1 cellular context compared by ENCODE assay signal in the genomic region with DNA sequence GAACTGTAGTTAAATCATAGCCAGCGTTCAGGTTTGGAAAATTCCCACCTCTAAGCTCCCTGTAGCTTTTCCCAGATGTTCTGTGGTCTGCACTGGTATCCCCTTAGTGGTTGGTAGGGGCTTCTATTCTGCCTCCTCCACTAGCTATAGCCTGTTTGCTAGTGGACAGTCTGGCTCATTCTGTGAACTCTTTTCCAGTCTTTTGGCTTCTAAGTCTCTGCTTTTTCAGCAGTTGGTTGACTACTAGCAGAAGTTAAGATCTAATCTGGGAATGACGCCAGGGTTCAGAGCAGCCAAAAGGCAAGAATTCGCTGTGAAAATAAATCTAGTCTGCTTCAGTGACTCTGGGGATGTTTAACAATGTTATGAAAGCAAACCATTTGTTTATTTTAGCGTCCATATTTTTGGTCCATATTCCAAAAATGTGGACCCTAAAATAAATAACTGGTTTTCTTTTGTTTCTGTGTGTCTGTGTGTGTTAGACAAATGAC.
TF ChIP-seq lines count a peak whose summit lies in the region.

No MANE protein-coding gene starts in this region.

TF ChIP-seq in HepG2, 621 proteins besides CTCF, POLR2A, EP300 and RAD21 (continued from another document and continues in another):
- TF ChIP-seq MZF1 (CRISPR knock-in tag; IDR thresholded peaks at IDR 0.05; ENCODE audit: borderline replicate concordance) (no peak), ZNF605 (CRISPR knock-in tag; IDR thresholded peaks at IDR 0.05) (peak; percentile 27; the same call in 1 of the 2 replicates), YEATS4 (CRISPR knock-in tag; IDR thresholded peaks at IDR 0.05; ENCODE audit: borderline replicate concordance) (0 out of 2 replicates have a peak, but pooled peaks have one; percentile 18), CREM (IDR thresholded peaks at IDR 0.05) (peak; percentile 86), CREM (CRISPR knock-in tag; IDR thresholded peaks at IDR 0.05) (no peak), ZNF878 (CRISPR knock-in tag; IDR thresholded peaks at IDR 0.05) (peak; percentile 27; the same call in 1 of the 2 replicates), AHR (CRISPR knock-in tag; IDR thresholded peaks at IDR 0.05) (no peak), HOXA9 (CRISPR knock-in tag; IDR thresholded peaks at IDR 0.05; ENCODE audit: borderline replicate concordance) (no peak), KLF16 (CRISPR knock-in tag; IDR thresholded peaks at IDR 0.05) (no peak), HNF4G (IDR thresholded peaks at IDR 0.05; ENCODE audit: borderline replicate concordance, low read depth, low read length) (peak; percentile 44; the same call in 1 of the 2 replicates), HNF4G (CRISPR knock-in tag; IDR thresholded peaks at IDR 0.05; ENCODE audit: borderline replicate concordance, low read depth) (no peak), RCOR2 (CRISPR knock-in tag; IDR thresholded peaks at IDR 0.05) (0 out of 2 replicates have a peak, but pooled peaks have one; percentile 32), PRMT3 (CRISPR knock-in tag; IDR thresholded peaks at IDR 0.05; ENCODE audit: borderline replicate concordance, low read depth) (no peak), IRF2 (CRISPR knock-in tag; IDR thresholded peaks at IDR 0.05) (0 out of 2 replicates have a peak, but pooled peaks have one; percentile 40), ZFY (CRISPR knock-in tag; IDR thresholded peaks at IDR 0.05) (no peak), ZNF335 (CRISPR knock-in tag; IDR thresholded peaks at IDR 0.05) (no peak), ZNF772 (CRISPR knock-in tag; IDR thresholded peaks at IDR 0.05) (peak; percentile 34; the same call in 1 of the 2 replicates), MAFF (IDR thresholded peaks at IDR 0.05; ENCODE audit: low read depth, low read length) (no peak), MED13 (CRISPR knock-in tag; IDR thresholded peaks at IDR 0.05) (peak; percentile 84; the same call in 1 of the 2 replicates), ETV5 (CRISPR knock-in tag; IDR thresholded peaks at IDR 0.05; ENCODE audit: borderline replicate concordance) (peak; percentile 22; the same call in 1 of the 2 replicates), HMGA1 (CRISPR knock-in tag; conservative IDR thresholded peaks at IDR 0.05) (no peak), ZNF644 (CRISPR knock-in tag; IDR thresholded peaks at IDR 0.05; ENCODE audit: low read depth) (0 out of 2 replicates have a peak, but pooled peaks have one; percentile 10), SAP130 (CRISPR knock-in tag; IDR thresholded peaks at IDR 0.05; ENCODE audit: low read depth) (peak; percentile 64), HOXA5 (CRISPR knock-in tag; IDR thresholded peaks at IDR 0.05) (peak; percentile 74; the same call in 1 of the 2 replicates), FIP1L1 (IDR thresholded peaks at IDR 0.05; ENCODE audit: borderline replicate concordance, insufficient read depth, low read depth, low read length) (no peak), ZNF354B (CRISPR knock-in tag; IDR thresholded peaks at IDR 0.05) (no peak), SKI (IDR thresholded peaks at IDR 0.05; ENCODE audit: partially characterized antibody) (no peak)
- TF ChIP-seq, protein P1, sequence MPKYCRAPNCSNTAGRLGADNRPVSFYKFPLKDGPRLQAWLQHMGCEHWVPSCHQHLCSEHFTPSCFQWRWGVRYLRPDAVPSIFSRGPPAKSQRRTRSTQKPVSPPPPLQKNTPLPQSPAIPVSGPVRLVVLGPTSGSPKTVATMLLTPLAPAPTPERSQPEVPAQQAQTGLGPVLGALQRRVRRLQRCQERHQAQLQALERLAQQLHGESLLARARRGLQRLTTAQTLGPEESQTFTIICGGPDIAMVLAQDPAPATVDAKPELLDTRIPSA (CRISPR knock-in tag; IDR thresholded peaks at IDR 0.05; ENCODE audit: borderline replicate concordance), result no peak
- TF ChIP-seq, protein P2, sequence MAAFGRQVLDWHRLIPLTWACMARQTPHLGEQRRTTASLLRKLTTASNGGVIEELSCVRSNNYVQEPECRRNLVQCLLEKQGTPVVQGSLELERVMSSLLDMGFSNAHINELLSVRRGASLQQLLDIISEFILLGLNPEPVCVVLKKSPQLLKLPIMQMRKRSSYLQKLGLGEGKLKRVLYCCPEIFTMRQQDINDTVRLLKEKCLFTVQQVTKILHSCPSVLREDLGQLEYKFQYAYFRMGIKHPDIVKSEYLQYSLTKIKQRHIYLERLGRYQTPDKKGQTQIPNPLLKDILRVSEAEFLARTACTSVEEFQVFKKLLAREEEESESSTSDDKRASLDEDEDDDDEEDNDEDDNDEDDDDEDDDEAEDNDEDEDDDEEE (CRISPR knock-in tag; IDR thresholded peaks at IDR 0.05), result no peak
- TF ChIP-seq, protein P3, sequence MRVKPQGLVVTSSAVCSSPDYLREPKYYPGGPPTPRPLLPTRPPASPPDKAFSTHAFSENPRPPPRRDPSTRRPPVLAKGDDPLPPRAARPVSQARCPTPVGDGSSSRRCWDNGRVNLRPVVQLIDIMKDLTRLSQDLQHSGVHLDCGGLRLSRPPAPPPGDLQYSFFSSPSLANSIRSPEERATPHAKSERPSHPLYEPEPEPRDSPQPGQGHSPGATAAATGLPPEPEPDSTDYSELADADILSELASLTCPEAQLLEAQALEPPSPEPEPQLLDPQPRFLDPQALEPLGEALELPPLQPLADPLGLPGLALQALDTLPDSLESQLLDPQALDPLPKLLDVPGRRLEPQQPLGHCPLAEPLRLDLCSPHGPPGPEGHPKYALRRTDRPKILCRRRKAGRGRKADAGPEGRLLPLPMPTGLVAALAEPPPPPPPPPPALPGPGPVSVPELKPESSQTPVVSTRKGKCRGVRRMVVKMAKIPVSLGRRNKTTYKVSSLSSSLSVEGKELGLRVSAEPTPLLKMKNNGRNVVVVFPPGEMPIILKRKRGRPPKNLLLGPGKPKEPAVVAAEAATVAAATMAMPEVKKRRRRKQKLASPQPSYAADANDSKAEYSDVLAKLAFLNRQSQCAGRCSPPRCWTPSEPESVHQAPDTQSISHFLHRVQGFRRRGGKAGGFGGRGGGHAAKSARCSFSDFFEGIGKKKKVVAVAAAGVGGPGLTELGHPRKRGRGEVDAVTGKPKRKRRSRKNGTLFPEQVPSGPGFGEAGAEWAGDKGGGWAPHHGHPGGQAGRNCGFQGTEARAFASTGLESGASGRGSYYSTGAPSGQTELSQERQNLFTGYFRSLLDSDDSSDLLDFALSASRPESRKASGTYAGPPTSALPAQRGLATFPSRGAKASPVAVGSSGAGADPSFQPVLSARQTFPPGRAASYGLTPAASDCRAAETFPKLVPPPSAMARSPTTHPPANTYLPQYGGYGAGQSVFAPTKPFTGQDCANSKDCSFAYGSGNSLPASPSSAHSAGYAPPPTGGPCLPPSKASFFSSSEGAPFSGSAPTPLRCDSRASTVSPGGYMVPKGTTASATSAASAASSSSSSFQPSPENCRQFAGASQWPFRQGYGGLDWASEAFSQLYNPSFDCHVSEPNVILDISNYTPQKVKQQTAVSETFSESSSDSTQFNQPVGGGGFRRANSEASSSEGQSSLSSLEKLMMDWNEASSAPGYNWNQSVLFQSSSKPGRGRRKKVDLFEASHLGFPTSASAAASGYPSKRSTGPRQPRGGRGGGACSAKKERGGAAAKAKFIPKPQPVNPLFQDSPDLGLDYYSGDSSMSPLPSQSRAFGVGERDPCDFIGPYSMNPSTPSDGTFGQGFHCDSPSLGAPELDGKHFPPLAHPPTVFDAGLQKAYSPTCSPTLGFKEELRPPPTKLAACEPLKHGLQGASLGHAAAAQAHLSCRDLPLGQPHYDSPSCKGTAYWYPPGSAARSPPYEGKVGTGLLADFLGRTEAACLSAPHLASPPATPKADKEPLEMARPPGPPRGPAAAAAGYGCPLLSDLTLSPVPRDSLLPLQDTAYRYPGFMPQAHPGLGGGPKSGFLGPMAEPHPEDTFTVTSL (CRISPR knock-in tag; IDR thresholded peaks at IDR 0.05; ENCODE audit: borderline replicate concordance), result peak; percentile 68; the same call in 1 of the 2 replicates
- TF ChIP-seq, protein P4, sequence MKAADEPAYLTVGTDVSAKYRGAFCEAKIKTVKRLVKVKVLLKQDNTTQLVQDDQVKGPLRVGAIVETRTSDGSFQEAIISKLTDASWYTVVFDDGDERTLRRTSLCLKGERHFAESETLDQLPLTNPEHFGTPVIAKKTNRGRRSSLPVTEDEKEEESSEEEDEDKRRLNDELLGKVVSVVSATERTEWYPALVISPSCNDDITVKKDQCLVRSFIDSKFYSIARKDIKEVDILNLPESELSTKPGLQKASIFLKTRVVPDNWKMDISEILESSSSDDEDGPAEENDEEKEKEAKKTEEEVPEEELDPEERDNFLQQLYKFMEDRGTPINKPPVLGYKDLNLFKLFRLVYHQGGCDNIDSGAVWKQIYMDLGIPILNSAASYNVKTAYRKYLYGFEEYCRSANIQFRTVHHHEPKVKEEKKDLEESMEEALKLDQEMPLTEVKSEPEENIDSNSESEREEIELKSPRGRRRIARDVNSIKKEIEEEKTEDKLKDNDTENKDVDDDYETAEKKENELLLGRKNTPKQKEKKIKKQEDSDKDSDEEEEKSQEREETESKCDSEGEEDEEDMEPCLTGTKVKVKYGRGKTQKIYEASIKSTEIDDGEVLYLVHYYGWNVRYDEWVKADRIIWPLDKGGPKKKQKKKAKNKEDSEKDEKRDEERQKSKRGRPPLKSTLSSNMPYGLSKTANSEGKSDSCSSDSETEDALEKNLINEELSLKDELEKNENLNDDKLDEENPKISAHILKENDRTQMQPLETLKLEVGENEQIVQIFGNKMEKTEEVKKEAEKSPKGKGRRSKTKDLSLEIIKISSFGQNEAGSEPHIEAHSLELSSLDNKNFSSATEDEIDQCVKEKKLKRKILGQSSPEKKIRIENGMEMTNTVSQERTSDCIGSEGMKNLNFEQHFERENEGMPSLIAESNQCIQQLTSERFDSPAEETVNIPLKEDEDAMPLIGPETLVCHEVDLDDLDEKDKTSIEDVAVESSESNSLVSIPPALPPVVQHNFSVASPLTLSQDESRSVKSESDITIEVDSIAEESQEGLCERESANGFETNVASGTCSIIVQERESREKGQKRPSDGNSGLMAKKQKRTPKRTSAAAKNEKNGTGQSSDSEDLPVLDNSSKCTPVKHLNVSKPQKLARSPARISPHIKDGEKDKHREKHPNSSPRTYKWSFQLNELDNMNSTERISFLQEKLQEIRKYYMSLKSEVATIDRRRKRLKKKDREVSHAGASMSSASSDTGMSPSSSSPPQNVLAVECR (CRISPR knock-in tag; IDR thresholded peaks at IDR 0.05; ENCODE audit: borderline replicate concordance), result no peak; the same call in 1 of the 2 replicates
- TF ChIP-seq, protein P5, sequence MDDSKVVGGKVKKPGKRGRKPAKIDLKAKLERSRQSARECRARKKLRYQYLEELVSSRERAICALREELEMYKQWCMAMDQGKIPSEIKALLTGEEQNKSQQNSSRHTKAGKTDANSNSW (CRISPR knock-in tag; IDR thresholded peaks at IDR 0.05; ENCODE audit: borderline replicate concordance), result no peak
- TF ChIP-seq, protein P6, sequence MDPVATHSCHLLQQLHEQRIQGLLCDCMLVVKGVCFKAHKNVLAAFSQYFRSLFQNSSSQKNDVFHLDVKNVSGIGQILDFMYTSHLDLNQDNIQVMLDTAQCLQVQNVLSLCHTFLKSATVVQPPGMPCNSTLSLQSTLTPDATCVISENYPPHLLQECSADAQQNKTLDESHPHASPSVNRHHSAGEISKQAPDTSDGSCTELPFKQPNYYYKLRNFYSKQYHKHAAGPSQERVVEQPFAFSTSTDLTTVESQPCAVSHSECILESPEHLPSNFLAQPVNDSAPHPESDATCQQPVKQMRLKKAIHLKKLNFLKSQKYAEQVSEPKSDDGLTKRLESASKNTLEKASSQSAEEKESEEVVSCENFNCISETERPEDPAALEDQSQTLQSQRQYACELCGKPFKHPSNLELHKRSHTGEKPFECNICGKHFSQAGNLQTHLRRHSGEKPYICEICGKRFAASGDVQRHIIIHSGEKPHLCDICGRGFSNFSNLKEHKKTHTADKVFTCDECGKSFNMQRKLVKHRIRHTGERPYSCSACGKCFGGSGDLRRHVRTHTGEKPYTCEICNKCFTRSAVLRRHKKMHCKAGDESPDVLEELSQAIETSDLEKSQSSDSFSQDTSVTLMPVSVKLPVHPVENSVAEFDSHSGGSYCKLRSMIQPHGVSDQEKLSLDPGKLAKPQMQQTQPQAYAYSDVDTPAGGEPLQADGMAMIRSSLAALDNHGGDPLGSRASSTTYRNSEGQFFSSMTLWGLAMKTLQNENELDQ (CRISPR knock-in tag; IDR thresholded peaks at IDR 0.05; ENCODE audit: borderline replicate concordance), result no peak
- TF ChIP-seq, protein P7, sequence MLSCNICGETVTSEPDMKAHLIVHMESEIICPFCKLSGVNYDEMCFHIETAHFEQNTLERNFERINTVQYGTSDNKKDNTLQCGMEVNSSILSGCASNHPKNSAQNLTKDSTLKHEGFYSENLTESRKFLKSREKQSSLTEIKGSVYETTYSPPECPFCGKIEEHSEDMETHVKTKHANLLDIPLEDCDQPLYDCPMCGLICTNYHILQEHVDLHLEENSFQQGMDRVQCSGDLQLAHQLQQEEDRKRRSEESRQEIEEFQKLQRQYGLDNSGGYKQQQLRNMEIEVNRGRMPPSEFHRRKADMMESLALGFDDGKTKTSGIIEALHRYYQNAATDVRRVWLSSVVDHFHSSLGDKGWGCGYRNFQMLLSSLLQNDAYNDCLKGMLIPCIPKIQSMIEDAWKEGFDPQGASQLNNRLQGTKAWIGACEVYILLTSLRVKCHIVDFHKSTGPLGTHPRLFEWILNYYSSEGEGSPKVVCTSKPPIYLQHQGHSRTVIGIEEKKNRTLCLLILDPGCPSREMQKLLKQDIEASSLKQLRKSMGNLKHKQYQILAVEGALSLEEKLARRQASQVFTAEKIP (CRISPR knock-in tag; IDR thresholded peaks at IDR 0.05; ENCODE audit: borderline replicate concordance), result no peak
- TF ChIP-seq, protein P8, sequence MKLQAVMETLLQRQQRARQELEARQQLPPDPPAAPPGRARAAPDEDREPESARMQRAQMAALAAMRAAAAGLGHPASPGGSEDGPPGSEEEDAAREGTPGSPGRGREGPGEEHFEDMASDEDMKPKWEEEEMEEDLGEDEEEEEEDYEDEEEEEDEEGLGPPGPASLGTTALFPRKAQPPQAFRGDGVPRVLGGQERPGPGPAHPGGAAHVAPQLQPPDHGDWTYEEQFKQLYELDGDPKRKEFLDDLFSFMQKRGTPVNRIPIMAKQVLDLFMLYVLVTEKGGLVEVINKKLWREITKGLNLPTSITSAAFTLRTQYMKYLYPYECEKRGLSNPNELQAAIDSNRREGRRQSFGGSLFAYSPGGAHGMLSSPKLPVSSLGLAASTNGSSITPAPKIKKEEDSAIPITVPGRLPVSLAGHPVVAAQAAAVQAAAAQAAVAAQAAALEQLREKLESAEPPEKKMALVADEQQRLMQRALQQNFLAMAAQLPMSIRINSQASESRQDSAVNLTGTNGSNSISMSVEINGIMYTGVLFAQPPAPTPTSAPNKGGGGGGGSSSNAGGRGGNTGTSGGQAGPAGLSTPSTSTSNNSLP (IDR thresholded peaks at IDR 0.05; ENCODE audit: low read depth, low read length), result peak; percentile 32; the same call in 1 of the 2 replicates
- TF ChIP-seq, protein P9, sequence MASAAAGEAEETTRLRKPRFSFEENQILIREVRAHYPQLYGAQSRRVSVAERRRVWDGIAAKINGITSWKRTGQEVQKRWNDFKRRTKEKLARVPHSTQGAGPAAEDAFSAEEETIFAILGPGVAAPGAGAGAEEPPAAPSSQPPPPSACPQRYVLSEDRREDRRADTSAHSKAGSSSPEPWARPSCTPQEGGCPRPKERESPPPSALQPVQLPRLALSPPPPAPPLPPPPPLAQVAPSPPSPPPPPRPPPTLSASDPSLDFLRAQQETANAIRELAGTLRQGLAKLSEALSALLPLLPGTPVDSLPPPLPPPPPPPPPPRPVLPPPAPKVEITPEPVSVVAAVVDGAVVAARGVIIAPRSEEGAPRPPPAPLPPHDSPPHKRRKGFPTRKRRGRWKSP (CRISPR knock-in tag; IDR thresholded peaks at IDR 0.05), result peak; percentile 53; the same call in 1 of the 2 replicates
- TF ChIP-seq, protein P10, sequence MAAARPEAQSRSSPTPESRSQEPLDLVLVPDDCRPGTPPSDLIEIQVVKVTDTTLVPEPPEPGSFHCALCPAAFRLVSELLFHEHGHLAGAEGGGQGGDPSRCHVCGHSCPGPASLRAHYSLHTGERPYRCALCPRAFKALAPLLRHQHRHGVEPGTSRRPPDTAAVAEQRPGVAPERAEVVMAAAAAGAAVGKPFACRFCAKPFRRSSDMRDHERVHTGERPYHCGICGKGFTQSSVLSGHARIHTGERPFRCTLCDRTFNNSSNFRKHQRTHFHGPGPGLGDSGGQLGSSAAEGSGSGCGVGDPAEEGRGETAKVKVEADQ (CRISPR knock-in tag; IDR thresholded peaks at IDR 0.05; ENCODE audit: borderline replicate concordance), result no peak
